ENCODE assay signal across 8 cellular contexts in the genomic region with DNA sequence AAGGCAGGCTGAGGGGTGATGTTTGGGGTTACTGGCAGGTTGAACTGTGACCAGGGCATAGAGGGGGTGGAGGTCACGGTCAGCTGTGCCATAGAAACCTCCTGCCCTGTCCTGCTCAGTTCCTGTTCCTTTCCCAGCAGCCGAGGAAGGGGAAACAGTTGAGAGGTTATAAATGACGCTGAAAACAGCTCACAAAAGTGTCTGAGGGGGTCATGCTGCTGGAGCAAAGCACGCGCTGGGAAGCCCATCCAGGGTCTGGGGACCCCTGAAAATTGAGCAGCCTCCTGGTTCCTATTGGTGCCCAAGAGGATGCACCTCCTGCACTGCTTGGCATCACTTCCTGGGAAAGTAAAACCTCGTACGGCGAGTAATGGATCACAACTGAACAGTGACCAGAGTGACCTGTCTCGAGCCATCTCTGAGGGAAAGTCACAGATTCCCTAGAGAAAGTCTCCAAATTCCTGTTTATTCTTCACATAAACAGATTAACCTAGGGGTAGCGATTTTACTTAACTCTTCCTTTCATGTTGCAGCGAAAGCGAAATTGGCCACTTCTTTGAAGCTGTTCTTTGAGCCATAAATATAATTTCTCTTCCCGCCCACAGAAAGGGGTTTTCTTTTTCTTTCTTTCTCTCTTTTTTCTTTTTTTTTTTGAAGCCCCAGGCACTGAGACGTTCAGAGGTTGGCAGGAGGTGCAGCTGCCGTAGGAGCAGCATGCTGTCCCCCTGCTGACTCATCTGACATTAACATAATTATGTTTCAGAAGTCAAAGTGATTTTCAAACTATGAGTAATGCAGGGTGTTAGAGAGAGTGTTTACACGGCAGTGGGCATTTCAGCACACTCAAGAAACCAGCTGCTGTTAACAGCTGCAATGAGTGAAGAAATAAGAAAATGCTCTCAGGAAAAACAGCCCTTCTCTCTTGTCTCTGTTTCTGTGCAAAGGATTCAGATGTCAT. TPM values are rescaled to one million over a fixed set of nuclear protein-coding genes. Genes with fewer than 3 reads are reported as not detected.
DNase-seq lines count a peak whose midpoint lies in the region; ATAC-seq and TF ChIP-seq lines count a peak whose summit lies in the region.

No MANE protein-coding gene starts in this region.

- H3K4me3 Mint-ChIP-seq in glutamatergic neuron (ENCODE audit: unreplicated experiment), result peak overlapping the region; percentile 79

- peak overlapping the region; percentile 82 for H3K27ac Mint-ChIP-seq in glutamatergic neuron (ENCODE audit: unreplicated experiment)

- in situ Hi-C loops in Panc1 (cut with HindIII; ENCODE audit: low pct_unique_long_range_greater_than_20kb, low sequenced_read_pairs), result no loop called here

- H3K27me3 Mint-ChIP-seq in glutamatergic neuron (ENCODE audit: unreplicated experiment), result peaks cover 5% of the 10 kb centered on the region

- POLR2A ChIA-PET in Panc1 (lab: Charles Lee), result interaction anchor here (0.6 to 0.9 kb wide), 2 partner anchors 42 to 782 kb away, joined by 6 to 17 read pairs; partner anchors contain the start of gene ATF3

- H3K9ac ChIP-seq in HUES48 (ENCODE audit: low read depth, low read length), result no peak overlapping the region

- no TSS peak for BruUV-seq in Panc1 (replicated peaks; lab: Mats Ljungman, UMichigan)

- peaks cover 18% of the 10 kb centered on the region for H3K4me1 Mint-ChIP-seq in glutamatergic neuron (ENCODE audit: low read depth, unreplicated experiment)

- CTCF ChIA-PET in Panc1 (lab: Charles Lee), result interaction anchor here (0.9 kb wide), 1 partner anchor 90 kb away, joined by 4 read pairs; no protein-coding TSS in a partner anchor

- H3K36me3 ChIP-seq in HUES48 (ENCODE audit: control insufficient read depth, insufficient read depth, low read length) (no peaks in the 10 kb centered on the region), Panc1 (ENCODE audit: control insufficient read depth, insufficient read depth, low read length) (no peaks in the 10 kb centered on the region)

- H3K27me3 ChIP-seq in HUES48 (ENCODE audit: control insufficient read depth, insufficient read depth, low read length), result no peaks in the 10 kb centered on the region; the same call in 1 of the 2 replicates
- H3K27me3 ChIP-seq in Panc1 (ENCODE audit: control insufficient read depth, insufficient read depth, low read length), result no peaks in the 10 kb centered on the region

- H3K4me1 ChIP-seq in HUES48 (ENCODE audit: control insufficient read depth, insufficient read depth, low read length) (peaks cover 7% of the 10 kb centered on the region), Panc1 (ENCODE audit: control insufficient read depth, insufficient read depth, low read length) (peaks cover 20% of the 10 kb centered on the region)

- DNase-seq in DMS79 (lab: John Stamatoyannopoulos, UW) (peak; percentile 68), Panc1 (ENCODE audit: low read depth, low spot score) (peak; percentile 24), glutamatergic neuron (peak; percentile 27), retina (peak; percentile 43)
- DNase-seq in activated gamma-delta T cell treated with anti-CD3 and anti-CD28 coated beads, Interleukin-2, amount 50 U/mL, for 16 hours (ENCODE audit: low read depth), result peak; percentile 50
- no peak for DNase-seq in effector CD8-positive, alpha-beta T cell (lab: John Stamatoyannopoulos, UW)

- H3K27ac ChIP-seq in HUES48 (ENCODE audit: low read depth, low read length) (peak overlapping the region; percentile 68), Panc1 (ENCODE audit: low read length) (peak overlapping the region; percentile 80)

- peaks cover 4% of the 10 kb centered on the region for H3K9me3 Mint-ChIP-seq in glutamatergic neuron (ENCODE audit: unreplicated experiment)

- intact Hi-C loops in Panc1 (cut with micrococcal nuclease; ENCODE audit: unreplicated experiment), result no loop called here

- TF ChIP-seq CTCF in Panc1 (IDR thresholded peaks at IDR 0.05) (no peak), glutamatergic neuron (IDR thresholded peaks at IDR 0.05; ENCODE audit: partially characterized antibody, unreplicated experiment) (no peak)

- no peaks in the 10 kb centered on the region for H3K36me3 Mint-ChIP-seq in glutamatergic neuron (ENCODE audit: unreplicated experiment)

- ATAC-seq in GM21447 (IDR thresholded peaks at IDR 0.05; ENCODE audit: unreplicated experiment), result peak; percentile 99
- peak; percentile 90 for ATAC-seq in Panc1

- H3K9me3 ChIP-seq in HUES48 (ENCODE audit: control insufficient read depth, insufficient read depth, low read length), result no peaks in the 10 kb centered on the region
- no peaks in the 10 kb centered on the region for H3K9me3 ChIP-seq in Panc1 (ENCODE audit: control insufficient read depth, insufficient read depth, low read depth, low read length)

- H3K4me3 ChIP-seq in HUES48 (ENCODE audit: low read depth, low read length) (no peak overlapping the region), Panc1 (ENCODE audit: low read depth in 2 of 2, low read length in 2 of 2) (peak overlapping the region; percentile 47 to 81)

RNA-seq across cellular contexts. Expression of gene ATF3, which starts 41.8 kb away (rescaled TPM):
- total RNA-seq in Panc1 (2021; ENCODE audit: unreplicated experiment) (13.3 TPM), glutamatergic neuron (ENCODE audit: unreplicated experiment) (35.3 TPM)
- 8.6 TPM for polyA plus RNA-seq in Panc1 (2012; ENCODE audit: insufficient read length)
